Comparison of ENCODE assay signal across 1 cellular context in genomic region chr18:36458306-36458705, GRCh38.
TF ChIP-seq lines count a peak whose summit lies in the region.

No MANE protein-coding gene starts in this region.

TF ChIP-seq in SK-N-SH, 30 proteins besides CTCF, POLR2A, EP300 and RAD21 (continued from another document):
- TF ChIP-seq EZH2phosphoT487 (IDR thresholded peaks at IDR 0.05; ENCODE audit: borderline replicate concordance, low read depth) (no peak), POLR2AphosphoS5 (IDR thresholded peaks at IDR 0.05; ENCODE audit: low read depth, low read length) (no peak)
